In genomic region chr20:23756792-23757191, GRCh38 we compare ENCODE assay signal across 10 cellular contexts. TPM values are rescaled to one million over a fixed set of nuclear protein-coding genes. Genes with fewer than 3 reads are reported as not detected.
"Had no signal": no experiment of that assay in that cellular context is flagged by ENCODE, and none has a peak within 500 bp of the region (broad histone marks: within the 10 kb centered on the region; RNA-seq: fewer than 3 reads in every experiment).

No MANE protein-coding gene starts in this region.

RNA-seq across cellular contexts. Expression of gene CST1, which starts 6.1 kb away (rescaled TPM):
- total RNA-seq: activated CD4-positive, alpha-beta memory T cell treated with anti-CD3 and anti-CD28 coated beads for 36 hours; activated CD4-positive, alpha-beta T cell treated with anti-CD3 and anti-CD28 coated beads, Interleukin-2, amount 10 ng/mL, durations not matched to agents 7 days and 5 days; activated naive CD4-positive, alpha-beta T cell treated with anti-CD3 and anti-CD28 coated beads, Interleukin-2, amount 50 U/mL, for 72 hours; activated T-cell treated with anti-CD3 and anti-CD28 coated beads, Interleukin-2, amount 50 U/mL, for 4 hours; ascending aorta; body of pancreas; bronchial epithelial cell; chondrocyte; LHCN-M2; MCF 10A had no signal
